Comparison of ENCODE assay signal across 11 cellular contexts in the genomic region with DNA sequence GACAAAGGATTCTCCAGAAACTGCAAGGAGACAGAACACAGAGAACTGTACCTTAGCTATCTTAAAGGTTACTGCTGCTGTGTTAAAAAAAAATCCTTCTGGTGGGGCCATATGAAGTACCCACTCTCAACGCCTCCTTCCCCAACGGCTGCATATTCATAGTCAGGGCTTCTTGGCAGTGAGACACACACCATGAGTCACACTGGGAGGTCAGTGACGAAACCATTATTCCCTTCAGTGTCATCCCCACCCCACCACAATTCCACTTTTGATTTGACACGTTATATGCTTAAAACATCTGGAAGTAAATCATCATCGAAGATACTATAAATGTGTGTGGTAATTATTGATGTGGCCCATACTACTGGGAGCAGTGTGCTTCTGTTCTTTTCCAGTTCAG.
DNase-seq lines count a peak whose midpoint lies in the region; ATAC-seq and TF ChIP-seq lines count a peak whose summit lies in the region.
"Had no signal": no experiment of that assay in that cellular context is flagged by ENCODE, and none has a peak within 500 bp of the region (broad histone marks: within the 10 kb centered on the region; RNA-seq: fewer than 3 reads in every experiment).

No MANE protein-coding gene starts in this region.

- H3K27ac Mint-ChIP-seq in activated CD8-positive, alpha-beta T cell treated with anti-CD3 and anti-CD28 coated beads, Interleukin-2, amount 10 ng/mL, durations not matched to agents 7 days and 5 days = no peak overlapping the region
- H3K27ac Mint-ChIP-seq: activated naive CD4-positive, alpha-beta T cell treated with anti-CD3 and anti-CD28 coated beads, Interleukin-2, amount 10 ng/mL, durations not matched to agents 7 days and 5 days had no signal

- H3K4me1 ChIP-seq in psoas muscle = no peaks in the 10 kb centered on the region
- no peaks in the 10 kb centered on the region for H3K4me1 ChIP-seq in effector memory CD4-positive, alpha-beta T cell (ENCODE audit: control insufficient read depth, insufficient read depth, low read length, poor library complexity, severe bottlenecking)

- no peak for TF ChIP-seq CTCF in psoas muscle (IDR thresholded peaks at IDR 0.05)

- POLR2A ChIA-PET in activated CD8-positive, alpha-beta T cell treated with anti-CD3 and anti-CD28 coated beads, Interleukin-2, amount 10 ng/mL, durations not matched to agents 7 days and 5 days (lab: Charles Lee) = no interaction called here

- no peaks in the 10 kb centered on the region for H3K36me3 ChIP-seq in psoas muscle (ENCODE audit: insufficient read depth in 1 of 2, low read depth in 1 of 2)
- no peaks in the 10 kb centered on the region for H3K36me3 ChIP-seq in effector memory CD4-positive, alpha-beta T cell (ENCODE audit: control insufficient read depth, insufficient read depth, low read length)

- 33 to 45% (median 39%) methylated on average over 5 of the region's 5 CpGs for WGBS in psoas muscle, 3 donors

- DNase-seq in Daoy (ENCODE audit: low read depth) (peak; percentile 71), fibroblast of the conjunctiva (ENCODE audit: low read depth) (peak; percentile 82), psoas muscle (no peak)
- no peak for DNase-seq in effector memory CD4-positive, alpha-beta T cell
- DNase-seq in activated CD8-positive, alpha-beta T cell treated with anti-CD3 and anti-CD28 coated beads, Interleukin-2, amount 10 ng/mL, durations not matched to agents 7 days and 5 days = no peak
- DNase-seq: activated naive CD4-positive, alpha-beta T cell treated with anti-CD3 and anti-CD28 coated beads, Interleukin-2, amount 10 ng/mL, durations not matched to agents 7 days and 5 days; NCI-H1417; stimulated activated naive CD4-positive, alpha-beta T cell had no signal

- H3K27me3 ChIP-seq in psoas muscle (ENCODE audit: insufficient read depth in 3 of 3, low read length in 2 of 3) = peaks cover 0 to 3% (median 0%) of the 10 kb centered on the region in 3 donors
- H3K27me3 ChIP-seq in effector memory CD4-positive, alpha-beta T cell (replicated peaks; ENCODE audit: control insufficient read depth, insufficient read depth, low read length, poor library complexity, severe bottlenecking) = no peaks in the 10 kb centered on the region

- CTCF ChIA-PET in activated CD8-positive, alpha-beta T cell treated with anti-CD3 and anti-CD28 coated beads, Interleukin-2, amount 10 ng/mL, durations not matched to agents 7 days and 5 days (lab: Charles Lee) = no interaction called here

- no peaks in the 10 kb centered on the region for H3K27me3 Mint-ChIP-seq in activated CD8-positive, alpha-beta T cell treated with anti-CD3 and anti-CD28 coated beads, Interleukin-2, amount 10 ng/mL, durations not matched to agents 7 days and 5 days (ENCODE audit: low read depth)
- H3K27me3 Mint-ChIP-seq: activated naive CD4-positive, alpha-beta T cell treated with anti-CD3 and anti-CD28 coated beads, Interleukin-2, amount 10 ng/mL, durations not matched to agents 7 days and 5 days had no signal

- intact Hi-C loops in psoas muscle (cut with DNase I) = no loop called here

- H3K4me3 Mint-ChIP-seq in activated CD8-positive, alpha-beta T cell treated with anti-CD3 and anti-CD28 coated beads, Interleukin-2, amount 10 ng/mL, durations not matched to agents 7 days and 5 days = no peak overlapping the region
- H3K4me3 Mint-ChIP-seq: activated naive CD4-positive, alpha-beta T cell treated with anti-CD3 and anti-CD28 coated beads, Interleukin-2, amount 10 ng/mL, durations not matched to agents 7 days and 5 days had no signal

- no peaks in the 10 kb centered on the region for H3K4me1 Mint-ChIP-seq in activated CD8-positive, alpha-beta T cell treated with anti-CD3 and anti-CD28 coated beads, Interleukin-2, amount 10 ng/mL, durations not matched to agents 7 days and 5 days (ENCODE audit: low read depth)
- H3K4me1 Mint-ChIP-seq: activated naive CD4-positive, alpha-beta T cell treated with anti-CD3 and anti-CD28 coated beads, Interleukin-2, amount 10 ng/mL, durations not matched to agents 7 days and 5 days had no signal

- H3K9me3 ChIP-seq in psoas muscle = no peaks in the 10 kb centered on the region
- no peaks in the 10 kb centered on the region for H3K9me3 ChIP-seq in effector memory CD4-positive, alpha-beta T cell (ENCODE audit: control insufficient read depth, low read length)

- no peak overlapping the region for H3K4me3 ChIP-seq in psoas muscle
- H3K4me3 ChIP-seq in effector memory CD4-positive, alpha-beta T cell (ENCODE audit: insufficient read depth, low read depth, low read length, poor library complexity, severe bottlenecking) = no peak overlapping the region

- no peak overlapping the region for H3K27ac ChIP-seq in psoas muscle
- H3K27ac ChIP-seq in effector memory CD4-positive, alpha-beta T cell (ENCODE audit: insufficient read depth, low read length, poor library complexity, severe bottlenecking) = no peak overlapping the region

- no peaks in the 10 kb centered on the region for H3K9me3 Mint-ChIP-seq in activated CD8-positive, alpha-beta T cell treated with anti-CD3 and anti-CD28 coated beads, Interleukin-2, amount 10 ng/mL, durations not matched to agents 7 days and 5 days (ENCODE audit: insufficient read depth)

- no peaks in the 10 kb centered on the region for H3K36me3 Mint-ChIP-seq in activated CD8-positive, alpha-beta T cell treated with anti-CD3 and anti-CD28 coated beads, Interleukin-2, amount 10 ng/mL, durations not matched to agents 7 days and 5 days (ENCODE audit: low read depth)
- H3K36me3 Mint-ChIP-seq: activated naive CD4-positive, alpha-beta T cell treated with anti-CD3 and anti-CD28 coated beads, Interleukin-2, amount 10 ng/mL, durations not matched to agents 7 days and 5 days had no signal

- ATAC-seq in SK-N-SH treated with all-trans-retinoic acid at 6 μM for 48 hours = peak; percentile 93
- ATAC-seq in psoas muscle = peak in 3 of 4 donors; percentile 27 to 69 (median 55)
- no peak for ATAC-seq in activated CD4-positive, CD25-positive, alpha-beta regulatory T cell treated with anti-CD3 and anti-CD28 coated beads, Interleukin-2, amount 50 U/mL, for 24 hours
- ATAC-seq in HG03571 (IDR thresholded peaks at IDR 0.05; ENCODE audit: unreplicated experiment) = no peak
- no peak for ATAC-seq in activated CD8-positive, alpha-beta T cell treated with anti-CD3 and anti-CD28 coated beads, Interleukin-2, amount 10 ng/mL, durations not matched to agents 7 days and 5 days

TF ChIP-seq in SK-N-SH treated with all-trans-retinoic acid at 6 μM for 48 hours, 23 proteins besides CTCF, POLR2A, EP300 and RAD21:
- TF ChIP-seq, protein P1, sequence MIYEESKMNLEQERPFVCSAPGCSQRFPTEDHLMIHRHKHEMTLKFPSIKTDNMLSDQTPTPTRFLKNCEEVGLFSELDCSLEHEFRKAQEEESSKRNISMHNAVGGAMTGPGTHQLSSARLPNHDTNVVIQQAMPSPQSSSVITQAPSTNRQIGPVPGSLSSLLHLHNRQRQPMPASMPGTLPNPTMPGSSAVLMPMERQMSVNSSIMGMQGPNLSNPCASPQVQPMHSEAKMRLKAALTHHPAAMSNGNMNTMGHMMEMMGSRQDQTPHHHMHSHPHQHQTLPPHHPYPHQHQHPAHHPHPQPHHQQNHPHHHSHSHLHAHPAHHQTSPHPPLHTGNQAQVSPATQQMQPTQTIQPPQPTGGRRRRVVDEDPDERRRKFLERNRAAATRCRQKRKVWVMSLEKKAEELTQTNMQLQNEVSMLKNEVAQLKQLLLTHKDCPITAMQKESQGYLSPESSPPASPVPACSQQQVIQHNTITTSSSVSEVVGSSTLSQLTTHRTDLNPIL (CRISPR knock-in tag; IDR thresholded peaks at IDR 0.05; ENCODE audit: low read depth) = no peak
- TF ChIP-seq ZNF565 (CRISPR knock-in tag; conservative IDR thresholded peaks at IDR 0.05; ENCODE audit: low read depth) = no peak
- no peak for TF ChIP-seq ARNTL (CRISPR knock-in tag; IDR thresholded peaks at IDR 0.05; ENCODE audit: borderline replicate concordance, low read depth)
- TF ChIP-seq ISL1 (CRISPR knock-in tag; IDR thresholded peaks at IDR 0.05) = no peak

Comparison
In these comparisons a context has a peak if more than half of its experiments do, and no peak if none do; other contexts are left out.
1. DNase-seq: peak in Daoy (single experiment) and fibroblast of the conjunctiva (single experiment); none in psoas muscle (0 of 2), effector memory CD4-positive, alpha-beta T cell (0 of 3) and activated CD8-positive, alpha-beta T cell treated with anti-CD3 and anti-CD28 coated beads, Interleukin-2, amount 10 ng/mL, durations not matched to agents 7 days and 5 days (single experiment).
2. ATAC-seq: peak in SK-N-SH treated with all-trans-retinoic acid at 6 μM for 48 hours (single experiment) and psoas muscle (3 of 4); none in activated CD4-positive, CD25-positive, alpha-beta regulatory T cell treated with anti-CD3 and anti-CD28 coated beads, Interleukin-2, amount 50 U/mL, for 24 hours (0 of 2), HG03571 (single experiment) and activated CD8-positive, alpha-beta T cell treated with anti-CD3 and anti-CD28 coated beads, Interleukin-2, amount 10 ng/mL, durations not matched to agents 7 days and 5 days (single experiment).